Comparison of ENCODE assay signal across 21 cellular contexts in genomic region chr5:142508027-142508426, GRCh38.
A peak's percentile ranks its signal among the peaks of the same experiment; 100 is the strongest.
DNase-seq lines count a peak whose midpoint lies in the region; ATAC-seq, FAIRE-seq and TF ChIP-seq lines count a peak whose summit lies in the region.
"Had no signal": no experiment of that assay in that cellular context is flagged by ENCODE, and none has a peak within 500 bp of the region (broad histone marks: within the 10 kb centered on the region; RNA-seq: fewer than 3 reads in every experiment).

No MANE protein-coding gene starts in this region.

- TF ChIP-seq CTCF in K562 (IDR thresholded peaks at IDR 0.05 in 2 of 3, conservative IDR thresholded peaks at IDR 0.05 in 1 of 3; ENCODE audit: insufficient read depth in 2 of 3, low read depth in 1 of 3, low read length in 3 of 3): no peak
- no peak for TF ChIP-seq CTCF in colonic mucosa (IDR thresholded peaks at IDR 0.05)

- no peak for DNase-seq in activated naive CD4-positive, alpha-beta T cell treated with anti-CD3 and anti-CD28 coated beads, Interleukin-2, amount 10 ng/mL, durations not matched to agents 7 days and 5 days
- DNase-seq in K562 (ENCODE audit: extremely low read depth in 1 of 4, low spot score in 3 of 4): no peak
- DNase-seq in left colon: no peak
- DNase-seq in colonic mucosa: no peak
- no peak for DNase-seq in HTR-8/SVneo (ENCODE audit: insufficient read length, low spot score)
- DNase-seq: activated effector memory CD4-positive, alpha-beta T cell treated with Interleukin-2 at 50 U/mL for 16 hours; CD8-positive, alpha-beta memory T cell; erythroblast; NCI-H1092; NCI-H748 treated with DMSO at 0.1 percent for 48 hours; Peyer's patch; psoas muscle; stimulated activated naive CD8-positive, alpha-beta T cell treated with anti-CD3 and anti-CD28 coated beads, Interleukin-15, Interleukin-2, amounts not matched to agents 100 U/mL and 50 U/mL, for 24 hours; uterus had no signal

- intact Hi-C loops in K562 (cut with micrococcal nuclease) (no loop called here), left colon (cut with DNase I, micrococcal nuclease) (no loop called here), colonic mucosa (cut with DNase I) (no loop called here)

- no peak for TF ChIP-seq EP300 in K562 (IDR thresholded peaks at IDR 0.05; ENCODE audit: low read length)

- peak overlapping the region; percentile 54 for H3K4me3 Mint-ChIP-seq in activated naive CD4-positive, alpha-beta T cell treated with anti-CD3 and anti-CD28 coated beads, Interleukin-2, amount 50 U/mL, for 24 hours
- no peak overlapping the region for H3K4me3 Mint-ChIP-seq in activated naive CD4-positive, alpha-beta T cell treated with anti-CD3 and anti-CD28 coated beads, Interleukin-2, amount 10 ng/mL, durations not matched to agents 7 days and 5 days

- no peak overlapping the region for H3K27ac Mint-ChIP-seq in activated naive CD4-positive, alpha-beta T cell treated with anti-CD3 and anti-CD28 coated beads, Interleukin-2, amount 50 U/mL, for 24 hours
- no peak overlapping the region for H3K27ac Mint-ChIP-seq in activated naive CD4-positive, alpha-beta T cell treated with anti-CD3 and anti-CD28 coated beads, Interleukin-2, amount 10 ng/mL, durations not matched to agents 7 days and 5 days

- H3K9me3 ChIP-seq in K562 (replicated peaks; ENCODE audit: control insufficient read depth, insufficient read depth, low read depth, low read length) (no peaks in the 10 kb centered on the region), subcutaneous abdominal adipose tissue (ENCODE audit: control insufficient read depth in 5 of 5, low read length in 5 of 5) (no peaks in the 10 kb centered on the region), colonic mucosa (no peaks in the 10 kb centered on the region)
- H3K9me3 ChIP-seq: ascending aorta, Peyer's patch, psoas muscle, uterus had no signal

- H3K4me2 ChIP-seq in K562 (ENCODE audit: insufficient read depth, low read length): peak overlapping the region; percentile 46
- H3K4me2 ChIP-seq: KMS-11 had no signal

- no peak for TF ChIP-seq POLR2A in K562 (conservative IDR thresholded peaks at IDR 0.05)

- H4K20me1 ChIP-seq in K562 (replicated peaks; ENCODE audit: control insufficient read depth, insufficient read depth, low read length): no peaks in the 10 kb centered on the region

- H3K27ac ChIP-seq in K562 (ENCODE audit: extremely low read depth, low read depth, low read length) (0 out of 3 replicates have a peak overlapping the region, but pooled peaks have one; percentile 17), subcutaneous abdominal adipose tissue (ENCODE audit: low read depth, low read length) (peak overlapping the region; percentile 64), colonic mucosa (no peak overlapping the region)
- H3K27ac ChIP-seq: HL-60, KMS-11, Peyer's patch, psoas muscle, uterus had no signal

- CTCF ChIA-PET in activated naive CD4-positive, alpha-beta T cell treated with anti-CD3 and anti-CD28 coated beads, Interleukin-2, amount 10 ng/mL, durations not matched to agents 7 days and 5 days (lab: Charles Lee): no interaction called here
- CTCF ChIA-PET in K562 (lab: Yijun Ruan, JAX; ENCODE audit: low intra/inter-chr PET ratio): no interaction called here

- H3K4me1 ChIP-seq in K562 (replicated peaks in 1 of 2; ENCODE audit: control insufficient read depth in 2 of 2, insufficient read depth in 2 of 2, low read length in 2 of 2): peaks cover 0 to 33% of the 10 kb centered on the region in 2 experiments; a peak in 4 of 5 replicates
- peaks cover 4 to 38% (median 29%) of the 10 kb centered on the region in 5 donors for H3K4me1 ChIP-seq in subcutaneous abdominal adipose tissue (ENCODE audit: control insufficient read depth in 5 of 5, insufficient read depth in 5 of 5, low read length in 5 of 5)
- no peaks in the 10 kb centered on the region for H3K4me1 ChIP-seq in colonic mucosa
- H3K4me1 ChIP-seq: Peyer's patch, psoas muscle, uterus had no signal

- H3K9ac ChIP-seq in K562 (ENCODE audit: insufficient read depth in 1 of 2, low read depth in 2 of 2, low read length in 2 of 2) (peak overlapping the region in 1 of 2 experiments; percentile 17; a peak in 1 of 4 replicates), subcutaneous abdominal adipose tissue (ENCODE audit: low read length in 5 of 5) (no peak overlapping the region), colonic mucosa (ENCODE audit: low read depth in 2 of 2, low read length in 2 of 2) (no peak overlapping the region)
- H3K9ac ChIP-seq: KMS-11 had no signal

- H3K27me3 ChIP-seq in K562 (ENCODE audit: control insufficient read depth in 2 of 2, insufficient read depth in 2 of 2, low read length in 2 of 2) (peaks cover 0 to 8% of the 10 kb centered on the region in 2 experiments; a peak in 1 of 5 replicates), subcutaneous abdominal adipose tissue (ENCODE audit: control insufficient read depth in 5 of 5, insufficient read depth in 4 of 5, low read length in 5 of 5) (no peaks in the 10 kb centered on the region), colonic mucosa (no peaks in the 10 kb centered on the region)
- H3K27me3 ChIP-seq: ascending aorta, Peyer's patch, uterus had no signal

- no TSS peak for BruUV-seq in K562 (replicated peaks; lab: Mats Ljungman, UMichigan)

- no peak overlapping the region for H3K4me3 ChIP-seq in K562
- peak overlapping the region in 3 of 5 donors; percentile 5 to 22 (median 8) for H3K4me3 ChIP-seq in subcutaneous abdominal adipose tissue (ENCODE audit: low read depth in 1 of 5, low read length in 5 of 5)
- H3K4me3 ChIP-seq in colonic mucosa: no peak overlapping the region
- H3K4me3 ChIP-seq: Peyer's patch, psoas muscle, uterus had no signal

- 14% methylated on average over 11 of the region's 11 CpGs for WGBS in K562 (ENCODE audit: insufficient coverage, low coverage, missing lambda C conversion rate)

- ATAC-seq in K562 (no peak; the same call in 1 of the 3 replicates), left colon (peak; percentile 34)
- no peak for ATAC-seq in activated CD4-positive, CD25-positive, alpha-beta regulatory T cell treated with anti-CD3 and anti-CD28 coated beads, Interleukin-2, amount 50 U/mL, for 24 hours
- ATAC-seq: psoas muscle had no signal

- peak overlapping the region; percentile 84 for H2AFZ ChIP-seq in K562 (ENCODE audit: low read depth, low read length)

- no peaks in the 10 kb centered on the region for H3K36me3 Mint-ChIP-seq in activated naive CD4-positive, alpha-beta T cell treated with anti-CD3 and anti-CD28 coated beads, Interleukin-2, amount 50 U/mL, for 24 hours
- no peaks in the 10 kb centered on the region for H3K36me3 Mint-ChIP-seq in activated naive CD4-positive, alpha-beta T cell treated with anti-CD3 and anti-CD28 coated beads, Interleukin-2, amount 10 ng/mL, durations not matched to agents 7 days and 5 days
- H3K36me3 Mint-ChIP-seq: CD8-positive, alpha-beta memory T cell had no signal

- FAIRE-seq in K562 (lab: Jason Lieb, UNC) (no peak), HTR-8/SVneo (lab: Jason Lieb, UNC) (no peak)
- FAIRE-seq: colon had no signal

- no peaks in the 10 kb centered on the region for H3K79me2 ChIP-seq in K562 (ENCODE audit: control insufficient read depth, insufficient read depth, low read length)

- in situ Hi-C loops in K562 (cut with MboI): no loop called here

- TF ChIP-seq RAD21 in K562 (CRISPR knock-in tag; conservative IDR thresholded peaks at IDR 0.05 in 1 of 2, IDR thresholded peaks at IDR 0.05 in 1 of 2): no peak

- no peaks in the 10 kb centered on the region for H3K9me3 Mint-ChIP-seq in activated naive CD4-positive, alpha-beta T cell treated with anti-CD3 and anti-CD28 coated beads, Interleukin-2, amount 50 U/mL, for 24 hours
- no peaks in the 10 kb centered on the region for H3K9me3 Mint-ChIP-seq in activated naive CD4-positive, alpha-beta T cell treated with anti-CD3 and anti-CD28 coated beads, Interleukin-2, amount 10 ng/mL, durations not matched to agents 7 days and 5 days
- H3K9me3 Mint-ChIP-seq: CD8-positive, alpha-beta memory T cell had no signal

- H3K4me1 Mint-ChIP-seq in activated naive CD4-positive, alpha-beta T cell treated with anti-CD3 and anti-CD28 coated beads, Interleukin-2, amount 50 U/mL, for 24 hours: peaks cover 53% of the 10 kb centered on the region
- peaks cover 18% of the 10 kb centered on the region for H3K4me1 Mint-ChIP-seq in activated naive CD4-positive, alpha-beta T cell treated with anti-CD3 and anti-CD28 coated beads, Interleukin-2, amount 10 ng/mL, durations not matched to agents 7 days and 5 days

- H3K36me3 ChIP-seq in K562 (ENCODE audit: control insufficient read depth, insufficient read depth, low read length): no peaks in the 10 kb centered on the region
- no peaks in the 10 kb centered on the region for H3K36me3 ChIP-seq in subcutaneous abdominal adipose tissue (ENCODE audit: control insufficient read depth in 5 of 5, insufficient read depth in 5 of 5, low read length in 5 of 5)
- H3K36me3 ChIP-seq in colonic mucosa: no peaks in the 10 kb centered on the region
- H3K36me3 ChIP-seq: ascending aorta, Peyer's patch, uterus had no signal

- H3K27me3 Mint-ChIP-seq in activated naive CD4-positive, alpha-beta T cell treated with anti-CD3 and anti-CD28 coated beads, Interleukin-2, amount 50 U/mL, for 24 hours: no peaks in the 10 kb centered on the region
- H3K27me3 Mint-ChIP-seq in activated naive CD4-positive, alpha-beta T cell treated with anti-CD3 and anti-CD28 coated beads, Interleukin-2, amount 10 ng/mL, durations not matched to agents 7 days and 5 days: peaks cover 19% of the 10 kb centered on the region

- POLR2A ChIA-PET in K562 (lab: Yijun Ruan, JAX): interaction anchor here (0.8 kb wide), 1 partner anchor 36 kb away, joined by 3 read pairs; no protein-coding TSS in a partner anchor

- no peaks in the 10 kb centered on the region for H3K9me1 ChIP-seq in K562 (ENCODE audit: control insufficient read depth, insufficient read depth, low read length)

TF ChIP-seq in K562, 482 proteins besides CTCF, POLR2A, EP300 and RAD21 (continues in another document):
- no peak for TF ChIP-seq ZNF354B (CRISPR knock-in tag; IDR thresholded peaks at IDR 0.05)
- TF ChIP-seq HSF4 (CRISPR knock-in tag; IDR thresholded peaks at IDR 0.05; ENCODE audit: borderline replicate concordance): no peak
- no peak for TF ChIP-seq THRB (CRISPR knock-in tag; conservative IDR thresholded peaks at IDR 0.05)
- TF ChIP-seq CSDE1 (IDR thresholded peaks at IDR 0.05): no peak
- TF ChIP-seq KLF1 (tag; IDR thresholded peaks at IDR 0.05): no peak
- no peak for TF ChIP-seq CHD1 (IDR thresholded peaks at IDR 0.05; ENCODE audit: low read length)
- TF ChIP-seq NR4A1 (CRISPR knock-in tag; IDR thresholded peaks at IDR 0.05): no peak
- TF ChIP-seq NR4A1 (tag; IDR thresholded peaks at IDR 0.05): peak; percentile 22; the same call in 1 of the 2 replicates

Comparison
In these comparisons a context has a peak if more than half of its experiments do, and no peak if none do; other contexts are left out.
1. H3K4me3 ChIP-seq: peak in subcutaneous abdominal adipose tissue (3 of 5); none in K562 (single experiment) and colonic mucosa (single experiment).